Comparison of ENCODE assay signal across 1 cellular context in the genomic region with DNA sequence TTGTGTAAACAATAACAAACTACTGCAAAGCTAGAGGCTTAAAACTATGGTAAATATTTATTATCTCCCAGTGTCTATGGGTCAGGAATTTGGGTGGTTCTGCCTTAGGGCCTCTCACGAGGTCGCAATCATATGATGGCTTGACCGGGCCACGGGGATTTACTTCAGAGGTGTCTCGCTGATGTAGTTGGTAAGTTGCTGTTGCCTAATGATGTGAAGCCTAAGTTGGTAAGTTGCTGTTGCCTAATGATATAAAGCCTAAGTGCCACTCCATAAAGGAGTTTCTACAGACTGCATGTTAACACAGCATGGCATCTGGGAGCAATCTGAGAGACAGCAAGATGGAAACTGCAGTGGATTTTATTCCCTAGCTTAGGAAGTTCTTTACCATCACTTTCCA.
TF ChIP-seq lines count a peak whose summit lies in the region.

No MANE protein-coding gene starts in this region.

TF ChIP-seq in IMR-90, 13 proteins besides CTCF, POLR2A, EP300 and RAD21 (continued from another document):
- TF ChIP-seq CEBPB (IDR thresholded peaks at IDR 0.05; ENCODE audit: low read depth, low read length) (no peak), FOS (IDR thresholded peaks at IDR 0.05; ENCODE audit: low read depth, low read length) (no peak), CHD1 (IDR thresholded peaks at IDR 0.05; ENCODE audit: low read depth, low read length) (no peak), RFX5 (IDR thresholded peaks at IDR 0.05; ENCODE audit: low read depth, low read length) (no peak), MAFK (IDR thresholded peaks at IDR 0.05; ENCODE audit: low read depth, low read length) (no peak), SMC3 (IDR thresholded peaks at IDR 0.05; ENCODE audit: low read depth, low read length) (no peak), BHLHE40 (IDR thresholded peaks at IDR 0.05; ENCODE audit: low read depth, low read length) (no peak)
- TF ChIP-seq, protein P1, sequence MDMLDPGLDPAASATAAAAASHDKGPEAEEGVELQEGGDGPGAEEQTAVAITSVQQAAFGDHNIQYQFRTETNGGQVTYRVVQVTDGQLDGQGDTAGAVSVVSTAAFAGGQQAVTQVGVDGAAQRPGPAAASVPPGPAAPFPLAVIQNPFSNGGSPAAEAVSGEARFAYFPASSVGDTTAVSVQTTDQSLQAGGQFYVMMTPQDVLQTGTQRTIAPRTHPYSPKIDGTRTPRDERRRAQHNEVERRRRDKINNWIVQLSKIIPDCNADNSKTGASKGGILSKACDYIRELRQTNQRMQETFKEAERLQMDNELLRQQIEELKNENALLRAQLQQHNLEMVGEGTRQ (IDR thresholded peaks at IDR 0.05; ENCODE audit: low read depth, low read length): no peak
